Comparison of ENCODE assay signal across 37 cellular contexts in the genomic region with DNA sequence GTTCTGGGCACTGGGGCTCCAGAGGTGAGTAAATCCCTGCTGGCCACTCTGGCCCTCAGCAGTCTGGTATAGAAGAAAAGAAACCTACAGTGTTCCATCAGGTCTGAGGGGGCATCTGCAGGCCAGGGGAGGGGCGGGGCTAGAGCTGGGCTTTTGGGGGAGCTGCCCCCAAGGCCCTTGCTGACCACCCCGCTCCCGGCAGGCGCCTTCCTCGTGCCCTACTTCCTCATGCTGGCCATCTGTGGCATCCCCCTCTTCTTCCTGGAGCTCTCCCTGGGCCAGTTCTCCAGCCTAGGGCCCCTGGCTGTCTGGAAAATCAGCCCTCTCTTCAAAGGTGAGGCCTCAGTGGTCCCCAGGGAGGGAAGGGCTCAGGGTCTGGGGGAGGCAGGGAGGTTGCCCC. TPM values are rescaled to one million over a fixed set of nuclear protein-coding genes. Genes with fewer than 3 reads are reported as not detected.
"Had no signal": no experiment of that assay in that cellular context is flagged by ENCODE, and none has a peak within 500 bp of the region (broad histone marks: within the 10 kb centered on the region; RNA-seq: fewer than 3 reads in every experiment).

No MANE protein-coding gene starts in this region.

- DNase-seq: Karpas-422, Kasumi-1, MG63, MM.1S, NCI-H1048, NCI-H1092, NCI-H1092 treated with DMSO at 0.1 percent for 48 hours, NCI-H1105, NCI-H1105 treated with DMSO at 0.1 percent for 48 hours, NCI-H1417, NCI-H1417 treated with DMSO at 0.1 percent for 48 hours, NCI-H1436, NCI-H1436 treated with DMSO at 0.1 percent for 48 hours, NCI-H146, NCI-H1694, NCI-H1694 treated with DMSO at 0.1 percent for 48 hours, NCI-H187, NCI-H187 treated with DMSO at 0.1 percent for 48 hours, NCI-H1930, NCI-H2029, NCI-H2029 treated with DMSO at 0.1 percent for 48 hours, NCI-H2081, NCI-H2081 treated with DMSO at 0.1 percent for 48 hours, NCI-H2107, NCI-H2171, NCI-H2171 treated with DMSO at 0.1 percent for 48 hours, NCI-H2227 treated with DMSO at 0.1 percent for 48 hours, NCI-H226, NCI-H345, NCI-H446, NCI-H446 treated with DMSO at 0.1 percent for 48 hours, NCI-H510A had no signal

- H3K27me3 ChIP-seq: MG63 had no signal

- H3K27ac ChIP-seq: KMS-11 had no signal

- H3K36me3 ChIP-seq: MG63 had no signal

- H3K4me2 ChIP-seq: KMS-11 had no signal

- H3K9ac ChIP-seq: KMS-11 had no signal

- H3K4me3 ChIP-seq: MG63 had no signal

- H3K9me3 ChIP-seq: MG63 had no signal

RNA-seq across cellular contexts. Expression of a gene that starts 6.7 kb away (rescaled TPM):
- total RNA-seq: LHCN-M2, M059J, MCF 10A had no signal

RNA-seq across cellular contexts. Expression of a gene that starts 29.9 kb away (rescaled TPM):
- total RNA-seq: LHCN-M2, M059J, MCF 10A, NCI-H460 had no signal
